1 cellular context compared by ENCODE assay signal in the genomic region with DNA sequence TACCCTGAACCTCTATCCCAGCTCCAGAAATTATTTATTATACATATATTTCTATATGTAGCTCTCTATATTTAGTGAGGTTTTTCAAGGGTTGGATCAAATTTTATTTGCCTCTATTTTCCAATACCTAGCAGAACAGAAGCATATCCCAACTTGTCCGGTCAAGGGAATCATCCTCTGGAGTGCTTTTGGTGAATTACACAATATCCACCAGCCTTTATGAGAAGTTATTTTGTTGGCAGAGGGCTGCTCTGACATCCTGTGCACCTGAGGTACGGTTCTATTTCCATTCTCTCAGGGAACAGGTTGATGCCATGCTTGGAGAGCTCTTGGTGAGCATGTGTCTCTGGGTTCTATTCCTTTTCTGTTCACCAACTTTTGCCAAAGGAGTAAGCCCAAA.
TF ChIP-seq lines count a peak whose summit lies in the region.

No MANE protein-coding gene starts in this region.

TF ChIP-seq in IMR-90, 13 proteins besides CTCF, POLR2A, EP300 and RAD21 (continued from another document):
- TF ChIP-seq, protein P1, sequence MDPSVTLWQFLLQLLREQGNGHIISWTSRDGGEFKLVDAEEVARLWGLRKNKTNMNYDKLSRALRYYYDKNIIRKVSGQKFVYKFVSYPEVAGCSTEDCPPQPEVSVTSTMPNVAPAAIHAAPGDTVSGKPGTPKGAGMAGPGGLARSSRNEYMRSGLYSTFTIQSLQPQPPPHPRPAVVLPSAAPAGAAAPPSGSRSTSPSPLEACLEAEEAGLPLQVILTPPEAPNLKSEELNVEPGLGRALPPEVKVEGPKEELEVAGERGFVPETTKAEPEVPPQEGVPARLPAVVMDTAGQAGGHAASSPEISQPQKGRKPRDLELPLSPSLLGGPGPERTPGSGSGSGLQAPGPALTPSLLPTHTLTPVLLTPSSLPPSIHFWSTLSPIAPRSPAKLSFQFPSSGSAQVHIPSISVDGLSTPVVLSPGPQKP (IDR thresholded peaks at IDR 0.05; ENCODE audit: borderline replicate concordance, low read depth, low read length), result no peak
- TF ChIP-seq, protein P2, sequence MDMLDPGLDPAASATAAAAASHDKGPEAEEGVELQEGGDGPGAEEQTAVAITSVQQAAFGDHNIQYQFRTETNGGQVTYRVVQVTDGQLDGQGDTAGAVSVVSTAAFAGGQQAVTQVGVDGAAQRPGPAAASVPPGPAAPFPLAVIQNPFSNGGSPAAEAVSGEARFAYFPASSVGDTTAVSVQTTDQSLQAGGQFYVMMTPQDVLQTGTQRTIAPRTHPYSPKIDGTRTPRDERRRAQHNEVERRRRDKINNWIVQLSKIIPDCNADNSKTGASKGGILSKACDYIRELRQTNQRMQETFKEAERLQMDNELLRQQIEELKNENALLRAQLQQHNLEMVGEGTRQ (IDR thresholded peaks at IDR 0.05; ENCODE audit: low read depth, low read length), result no peak
- TF ChIP-seq MXI1 (IDR thresholded peaks at IDR 0.05; ENCODE audit: borderline replicate concordance, low read depth, low read length) (no peak), MAZ (IDR thresholded peaks at IDR 0.05; ENCODE audit: borderline replicate concordance, low read depth, low read length) (no peak), BHLHE40 (IDR thresholded peaks at IDR 0.05; ENCODE audit: low read depth, low read length) (no peak), RFX5 (IDR thresholded peaks at IDR 0.05; ENCODE audit: low read depth, low read length) (no peak)
